ENCODE assay signal across 9 cellular contexts in the genomic region with DNA sequence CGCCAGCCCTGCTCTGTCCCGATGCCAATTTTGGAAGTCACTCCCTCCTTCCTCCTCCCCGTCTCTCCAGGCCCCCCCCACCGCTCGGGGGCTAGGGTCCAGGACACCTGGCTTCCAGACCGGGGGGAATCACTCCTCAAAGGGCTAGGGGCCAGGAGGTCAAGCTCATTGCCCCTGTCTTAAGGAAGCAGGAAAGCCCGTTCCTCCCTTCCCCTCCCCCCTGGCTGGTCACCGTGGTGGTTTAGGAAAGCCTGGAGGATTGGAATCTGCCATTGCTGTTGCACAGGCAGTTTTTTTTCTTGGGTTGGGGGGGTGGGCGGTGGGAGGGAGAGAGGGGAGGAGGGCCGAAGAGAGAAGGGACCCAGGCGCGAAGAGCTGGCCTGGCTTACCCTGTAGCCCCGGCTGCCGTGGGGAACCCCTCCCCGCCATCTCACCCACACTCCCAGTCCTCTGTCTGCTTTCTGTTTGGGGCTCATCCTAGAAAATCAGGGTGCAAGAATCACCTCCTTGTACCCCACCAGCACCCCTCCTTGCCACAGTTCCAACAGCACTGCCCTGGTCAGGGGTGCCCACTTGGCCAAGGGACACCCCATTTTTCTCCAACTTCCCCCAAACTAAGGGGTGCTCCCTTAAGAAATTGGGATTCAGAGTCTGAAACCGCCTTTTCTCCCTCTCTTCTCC. TPM values are rescaled to one million over a fixed set of nuclear protein-coding genes. Genes with fewer than 3 reads are reported as not detected.
DNase-seq lines count a peak whose midpoint lies in the region; ATAC-seq and TF ChIP-seq lines count a peak whose summit lies in the region.
"Had no signal": no experiment of that assay in that cellular context is flagged by ENCODE, and none has a peak within 500 bp of the region (broad histone marks: within the 10 kb centered on the region; RNA-seq: fewer than 3 reads in every experiment).

No MANE protein-coding gene starts in this region.

- H3K27ac Mint-ChIP-seq in activated CD4-positive, alpha-beta T cell treated with anti-CD3 and anti-CD28 coated beads, Interleukin-2, amount 10 ng/mL, durations not matched to agents 7 days and 5 days = peak overlapping the region; percentile 75
- no peak overlapping the region for H3K27ac Mint-ChIP-seq in activated CD4-positive, alpha-beta T cell treated with anti-CD3 and anti-CD28 coated beads for 36 hours

- CTCF ChIA-PET in activated CD4-positive, alpha-beta T cell treated with anti-CD3 and anti-CD28 coated beads, Interleukin-2, amount 10 ng/mL, durations not matched to agents 7 days and 5 days (lab: Charles Lee) = interaction anchor here (2.5 to 5.0 kb wide), 3 partner anchors 7 to 104 kb away, joined by 17 to 18 read pairs (median 17); partner anchors contain the start of gene RNASEK
- CTCF ChIA-PET in activated CD4-positive, alpha-beta T cell treated with anti-CD3 and anti-CD28 coated beads for 36 hours (lab: Charles Lee) = interaction anchor here (0.5 to 5.0 kb wide), 6 partner anchors 15 to 308 kb away, joined by 3 to 23 read pairs (median 11); no protein-coding TSS in a partner anchor

- POLR2A ChIA-PET in activated CD4-positive, alpha-beta T cell treated with anti-CD3 and anti-CD28 coated beads, Interleukin-2, amount 10 ng/mL, durations not matched to agents 7 days and 5 days (lab: Charles Lee) = interaction anchor here (0.5 kb wide), 1 partner anchor 341 kb away, joined by 4 read pairs; no protein-coding TSS in a partner anchor
- POLR2A ChIA-PET in activated CD4-positive, alpha-beta T cell treated with anti-CD3 and anti-CD28 coated beads for 36 hours (lab: Charles Lee) = interaction anchor here (1.1 kb wide), 1 partner anchor 16 kb away, joined by 4 read pairs; the partner anchor contains the start of gene SLC16A13

- H3K36me3 ChIP-seq in iPS-15b (ENCODE audit: control insufficient read depth, insufficient read depth, low read length) = peaks cover 13% of the 10 kb centered on the region
- H3K36me3 ChIP-seq in spleen = peaks cover 0 to 19% (median 0%) of the 10 kb centered on the region in 6 donors

- H3K4me1 ChIP-seq in iPS-15b (ENCODE audit: control insufficient read depth, insufficient read depth, low read length) (peaks cover 5% of the 10 kb centered on the region), spleen (peaks cover 47 to 100% (median 74%) of the 10 kb centered on the region in 6 donors)

- H3K27ac ChIP-seq in spleen = peak overlapping the region; percentile 55 to 100 (median 99)

- H3K4me3 ChIP-seq in astrocyte of the cerebellum (ENCODE audit: low read depth, low read length) (peak overlapping the region; percentile 35), iPS-15b (ENCODE audit: low read depth, low read length) (peak overlapping the region; percentile 59), spleen (peak overlapping the region in 7 of 8 donors; percentile 7 to 61 (median 33))

- no peak for DNase-seq in activated CD4-positive, alpha-beta T cell treated with anti-CD3 and anti-CD28 coated beads, Interleukin-2, amount 10 ng/mL, durations not matched to agents 7 days and 5 days
- DNase-seq in activated CD4-positive, alpha-beta T cell treated with anti-CD3 and anti-CD28 coated beads for 36 hours = no peak
- DNase-seq in astrocyte of the cerebellum (ENCODE audit: low read depth) (no peak), spleen (peak; percentile 77), KBM-7 (no peak)
- DNase-seq in activated naive CD4-positive, alpha-beta T cell treated with Interleukin-2 at 50 U/mL for 16 hours = no peak

- WGBS in spleen, 5 donors = 26 to 46% (median 36%) methylated on average over 14 to 16 of the region's 16 CpGs

- H3K4me1 Mint-ChIP-seq in activated CD4-positive, alpha-beta T cell treated with anti-CD3 and anti-CD28 coated beads, Interleukin-2, amount 10 ng/mL, durations not matched to agents 7 days and 5 days = peaks cover 79% of the 10 kb centered on the region
- H3K4me1 Mint-ChIP-seq in activated CD4-positive, alpha-beta T cell treated with anti-CD3 and anti-CD28 coated beads for 36 hours = peaks cover 63% of the 10 kb centered on the region

- no peak overlapping the region for H3K4me3 Mint-ChIP-seq in activated CD4-positive, alpha-beta T cell treated with anti-CD3 and anti-CD28 coated beads, Interleukin-2, amount 10 ng/mL, durations not matched to agents 7 days and 5 days
- no peak overlapping the region for H3K4me3 Mint-ChIP-seq in activated CD4-positive, alpha-beta T cell treated with anti-CD3 and anti-CD28 coated beads for 36 hours

- TF ChIP-seq POLR2A in spleen (IDR thresholded peaks at IDR 0.05) = no peak

- H3K27me3 Mint-ChIP-seq in activated CD4-positive, alpha-beta T cell treated with anti-CD3 and anti-CD28 coated beads, Interleukin-2, amount 10 ng/mL, durations not matched to agents 7 days and 5 days = peaks cover 4% of the 10 kb centered on the region
- H3K27me3 Mint-ChIP-seq in activated CD4-positive, alpha-beta T cell treated with anti-CD3 and anti-CD28 coated beads for 36 hours = peaks cover 12% of the 10 kb centered on the region

- no peak for TF ChIP-seq CTCF in astrocyte of the cerebellum (IDR thresholded peaks at IDR 0.05; ENCODE audit: low read depth, low read length, missing control alignments)
- no peak for TF ChIP-seq CTCF in spleen (IDR thresholded peaks at IDR 0.05 in 8 of 11, conservative IDR thresholded peaks at IDR 0.05 in 3 of 11)

- H3K9me3 Mint-ChIP-seq in activated CD4-positive, alpha-beta T cell treated with anti-CD3 and anti-CD28 coated beads, Interleukin-2, amount 10 ng/mL, durations not matched to agents 7 days and 5 days = no peaks in the 10 kb centered on the region
- no peaks in the 10 kb centered on the region for H3K9me3 Mint-ChIP-seq in activated CD4-positive, alpha-beta T cell treated with anti-CD3 and anti-CD28 coated beads for 36 hours (ENCODE audit: low read depth)

- intact Hi-C loops in activated CD4-positive, alpha-beta T cell treated with anti-CD3 and anti-CD28 coated beads for 36 hours (cut with DNase I, micrococcal nuclease) = loop anchor here in 1 of 2 experiments (10.0 kb wide), 1 partner anchor 465 kb away; the partner anchor contains the start of genes POLR2A and SLC35G6
- intact Hi-C loops in spleen (cut with DNase I; ENCODE audit: low total_unique reads) = loop anchor here (5.0 kb wide), 1 partner anchor 108 kb away; no protein-coding TSS in a partner anchor

- no peaks in the 10 kb centered on the region for H3K9me3 ChIP-seq in iPS-15b (ENCODE audit: control insufficient read depth, insufficient read depth, low read length)
- H3K9me3 ChIP-seq in spleen = no peaks in the 10 kb centered on the region

- peaks cover 42% of the 10 kb centered on the region for H3K27me3 ChIP-seq in iPS-15b (ENCODE audit: control insufficient read depth, insufficient read depth, low read length)
- peaks cover 0 to 15% (median 0%) of the 10 kb centered on the region in 7 donors for H3K27me3 ChIP-seq in spleen (replicated peaks in 1 of 7)

- H3K36me3 Mint-ChIP-seq in activated CD4-positive, alpha-beta T cell treated with anti-CD3 and anti-CD28 coated beads, Interleukin-2, amount 10 ng/mL, durations not matched to agents 7 days and 5 days (ENCODE audit: low read depth) = peaks cover 19% of the 10 kb centered on the region
- peaks cover 12% of the 10 kb centered on the region for H3K36me3 Mint-ChIP-seq in activated CD4-positive, alpha-beta T cell treated with anti-CD3 and anti-CD28 coated beads for 36 hours (ENCODE audit: low read depth)

- ATAC-seq in activated CD4-positive, alpha-beta T cell treated with anti-CD3 and anti-CD28 coated beads for 36 hours = no peak
- no peak for ATAC-seq in GM21360 (IDR thresholded peaks at IDR 0.05; ENCODE audit: unreplicated experiment)

- in situ Hi-C loops in astrocyte of the cerebellum (cut with HindIII; ENCODE audit: low sequenced_read_pairs) = no loop called here
- in situ Hi-C loops in KBM-7 (cut with MboI; ENCODE audit: low pct_unique_long_range_greater_than_20kb, low sequenced_read_pairs) = no loop called here

- peak overlapping the region; percentile 81 for H3K9ac ChIP-seq in iPS-15b (ENCODE audit: low read depth, low read length)

RNA-seq across cellular contexts. Expression of gene BCL6B, which starts 2.9 kb away (rescaled TPM):
- under 1 TPM; 0.40 TPM for total RNA-seq in activated CD4-positive, alpha-beta T cell treated with anti-CD3 and anti-CD28 coated beads, Interleukin-2, amount 10 ng/mL, durations not matched to agents 7 days and 5 days
- total RNA-seq in activated CD4-positive, alpha-beta T cell treated with anti-CD3 and anti-CD28 coated beads for 36 hours = under 1 TPM; 0.27 to 0.46 TPM
- 10 to 100 TPM; 12.9 to 92.5 (median 23.2) TPM for total RNA-seq in spleen
- 10 to 100 TPM in 1 of 3 donors, 1 to 10 TPM in 2; 4.2 to 16.6 (median 6.9) TPM for polyA plus RNA-seq in spleen

RNA-seq across cellular contexts. Expression of gene RNASEK, which starts 7.6 kb away (rescaled TPM):
- 100 to 1,000 TPM; 134 to 170 TPM for total RNA-seq in activated CD4-positive, alpha-beta T cell treated with anti-CD3 and anti-CD28 coated beads, Interleukin-2, amount 10 ng/mL, durations not matched to agents 7 days and 5 days
- 100 to 1,000 TPM; 112 to 145 TPM for total RNA-seq in activated CD4-positive, alpha-beta T cell treated with anti-CD3 and anti-CD28 coated beads for 36 hours
- total RNA-seq in spleen = 100 to 1,000 TPM; 224 to 335 (median 271) TPM
- 100 to 1,000 TPM; 369 to 504 (median 411) TPM for polyA plus RNA-seq in spleen

RNA-seq across cellular contexts. Expression of gene SLC16A13, which starts 15.8 kb away (rescaled TPM):
- total RNA-seq in activated CD4-positive, alpha-beta T cell treated with anti-CD3 and anti-CD28 coated beads, Interleukin-2, amount 10 ng/mL, durations not matched to agents 7 days and 5 days = 10 to 100 TPM; 18.0 to 19.1 TPM
- 1 to 10 TPM; 8.3 to 9.6 TPM for total RNA-seq in activated CD4-positive, alpha-beta T cell treated with anti-CD3 and anti-CD28 coated beads for 36 hours
- total RNA-seq in spleen = 10 to 100 TPM in 2 of 7 donors, 1 to 10 TPM in 5; 4.0 to 15.3 (median 7.6) TPM
- 1 to 10 TPM; 1.7 to 5.4 (median 1.8) TPM for polyA plus RNA-seq in spleen

RNA-seq across cellular contexts. Expression of gene SLC16A11, which starts 23.9 kb away (rescaled TPM):
- not detected for total RNA-seq in activated CD4-positive, alpha-beta T cell treated with anti-CD3 and anti-CD28 coated beads, Interleukin-2, amount 10 ng/mL, durations not matched to agents 7 days and 5 days
- 1 to 10 TPM; 1.2 to 1.5 TPM for total RNA-seq in activated CD4-positive, alpha-beta T cell treated with anti-CD3 and anti-CD28 coated beads for 36 hours
- total RNA-seq in spleen = 1 to 10 TPM in 5 of 7 donors, under 1 TPM in 1, not detected in 1; 0.51 to 3.6 (median 2.9) TPM
- polyA plus RNA-seq in spleen = 1 to 10 TPM; 1.9 to 3.9 (median 2.1) TPM

RNA-seq across cellular contexts. Expression of gene ALOX12, which starts 24.1 kb away (rescaled TPM):
- not detected for total RNA-seq in activated CD4-positive, alpha-beta T cell treated with anti-CD3 and anti-CD28 coated beads, Interleukin-2, amount 10 ng/mL, durations not matched to agents 7 days and 5 days
- total RNA-seq in activated CD4-positive, alpha-beta T cell treated with anti-CD3 and anti-CD28 coated beads for 36 hours = not detected
- total RNA-seq in spleen = 1 to 10 TPM in 6 of 7 donors, under 1 TPM in 1; 0.79 to 2.5 (median 1.4) TPM
- under 1 TPM; 0.15 to 0.35 (median 0.30) TPM for polyA plus RNA-seq in spleen
- total RNA-seq: activated CD8-positive, alpha-beta memory T cell treated with anti-CD3 and anti-CD28 coated beads for 36 hours had no signal

Comparison
In these comparisons a context has a peak if more than half of its experiments do, and no peak if none do; other contexts are left out.
1. RNA of gene BCL6B, which starts 2.9 kb away (total RNA-seq): 12.9 to 92.5 TPM in spleen; 0.27 to 0.46 TPM in activated CD4-positive, alpha-beta T cell treated with anti-CD3 and anti-CD28 coated beads for 36 hours and 0.40 TPM in activated CD4-positive, alpha-beta T cell treated with anti-CD3 and anti-CD28 coated beads, Interleukin-2, amount 10 ng/mL, durations not matched to agents 7 days and 5 days; every median in the first group is over 4 times any median in the second.
2. Peak in every context shown above with its lines, with median percentiles within 50 percentile points of each other: H3K4me3 ChIP-seq.